Comparison of ENCODE assay signal across 15 cellular contexts in the genomic region with DNA sequence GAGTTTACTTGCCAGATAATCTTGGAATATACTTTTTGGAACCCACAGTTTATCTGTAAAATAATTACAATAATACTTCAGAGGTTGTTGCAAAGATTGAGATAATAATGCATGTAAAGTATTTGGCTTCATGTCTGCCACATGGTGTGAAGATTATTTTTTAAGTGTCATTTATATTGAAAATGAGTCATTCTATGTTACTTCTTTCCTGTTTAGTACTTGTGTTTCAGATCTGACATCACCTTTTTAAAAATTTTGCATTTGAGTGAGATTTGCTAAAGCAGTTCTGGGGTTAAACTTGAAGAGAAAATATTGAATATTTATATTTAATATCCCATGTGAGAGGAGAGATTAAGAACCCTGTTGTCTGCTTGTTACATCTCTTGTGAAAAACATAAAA. TPM values are rescaled to one million over a fixed set of nuclear protein-coding genes. Genes with fewer than 3 reads are reported as not detected.
A peak's percentile ranks its signal among the peaks of the same experiment; 100 is the strongest.
DNase-seq lines count a peak whose midpoint lies in the region; ATAC-seq and TF ChIP-seq lines count a peak whose summit lies in the region.
"Had no signal": no experiment of that assay in that cellular context is flagged by ENCODE, and none has a peak within 500 bp of the region (broad histone marks: within the 10 kb centered on the region; RNA-seq: fewer than 3 reads in every experiment).

No MANE protein-coding gene starts in this region.

- no peaks in the 10 kb centered on the region for H3K27me3 ChIP-seq in SK-N-SH (ENCODE audit: insufficient read depth)
- H3K27me3 ChIP-seq in OCI-LY3 (ENCODE audit: low read depth, low read length), result no peaks in the 10 kb centered on the region
- H3K27me3 ChIP-seq in endodermal cell (ENCODE audit: control insufficient read depth, insufficient read depth, low read length, poor library complexity, severe bottlenecking), result no peaks in the 10 kb centered on the region

- H3K27ac ChIP-seq in SK-N-SH (ENCODE audit: low read depth in 2 of 2, low read length in 1 of 2), result peak overlapping the region; percentile 76 to 96; a peak in 3 of 4 replicates
- H3K27ac ChIP-seq in OCI-LY3 (ENCODE audit: low read length), result no peak overlapping the region
- no peak overlapping the region for H3K27ac ChIP-seq in endodermal cell (ENCODE audit: low read depth, low read length)
- H3K27ac ChIP-seq: 22Rv1, parathyroid adenoma had no signal

- DNase-seq in SK-N-SH, result no peak
- DNase-seq in endodermal cell, result no peak
- no peak for DNase-seq in stimulated activated naive CD8-positive, alpha-beta T cell treated with anti-CD3 and anti-CD28 coated beads, Interleukin-15, amount 100 ng/mL, for 72 hours
- no peak for DNase-seq in NCI-H2196 treated with DMSO at 0.1 percent for 48 hours (lab: John Stamatoyannopoulos, UW; ENCODE audit: unreplicated experiment)
- no peak for DNase-seq in erythroblast (lab: John Stamatoyannopoulos, UW)
- DNase-seq: activated CD8-positive, alpha-beta memory T cell treated with anti-CD3 and anti-CD28 coated beads, Interleukin-2, amount 50 U/mL, for 48 hours; effector CD4-positive, alpha-beta T cell; GF-D8; KG1; NCI-H510A treated with DMSO at 0.1 percent for 48 hours had no signal

- H3K36me3 Mint-ChIP-seq in endodermal cell (ENCODE audit: low read depth), result peaks cover 10% of the 10 kb centered on the region

- no peak overlapping the region for H3K4me3 Mint-ChIP-seq in endodermal cell
- H3K4me3 Mint-ChIP-seq in stimulated activated naive CD8-positive, alpha-beta T cell treated with anti-CD3 and anti-CD28 coated beads, Interleukin-15, amount 100 ng/mL, for 72 hours, result peak overlapping the region; percentile 35 to 81

- TF ChIP-seq RAD21 in SK-N-SH (IDR thresholded peaks at IDR 0.05; ENCODE audit: low read length), result no peak

- H3K79me2 ChIP-seq in SK-N-SH (ENCODE audit: insufficient read depth) (peaks cover 96% of the 10 kb centered on the region), OCI-LY3 (ENCODE audit: low read length) (peaks cover 82% of the 10 kb centered on the region)

- TF ChIP-seq POLR2A in erythroblast (IDR thresholded peaks at IDR 0.05; ENCODE audit: low read length), result no peak

- H3K4me2 ChIP-seq in SK-N-SH (peak overlapping the region; percentile 81), OCI-LY3 (ENCODE audit: low read length) (peak overlapping the region; percentile 18)

- H3K4me1 Mint-ChIP-seq in endodermal cell, result peaks cover 35% of the 10 kb centered on the region
- H3K4me1 Mint-ChIP-seq in stimulated activated naive CD8-positive, alpha-beta T cell treated with anti-CD3 and anti-CD28 coated beads, Interleukin-15, amount 100 ng/mL, for 72 hours, result peaks cover 84% of the 10 kb centered on the region

- no peaks in the 10 kb centered on the region for H3K27me3 Mint-ChIP-seq in endodermal cell (ENCODE audit: insufficient read depth)
- H3K27me3 Mint-ChIP-seq in stimulated activated naive CD8-positive, alpha-beta T cell treated with anti-CD3 and anti-CD28 coated beads, Interleukin-15, amount 100 ng/mL, for 72 hours, result no peaks in the 10 kb centered on the region

- 0 out of 4 replicates have a peak overlapping the region, but pooled peaks of 1 of the 2 experiments have one; percentile 31 for H3K4me3 ChIP-seq in SK-N-SH (ENCODE audit: low read depth in 2 of 2, low read length in 1 of 2)
- no peak overlapping the region for H3K4me3 ChIP-seq in OCI-LY3 (ENCODE audit: low read length)
- no peak overlapping the region for H3K4me3 ChIP-seq in endodermal cell (ENCODE audit: low read length)

- CTCF ChIA-PET in SK-N-SH (lab: Yijun Ruan, JAX), result no interaction called here

- H3K36me3 ChIP-seq in SK-N-SH (replicated peaks in 1 of 2; ENCODE audit: control insufficient read depth in 1 of 2, insufficient read depth in 2 of 2, low read length in 1 of 2), result peaks cover 0 to 4% of the 10 kb centered on the region in 2 experiments
- H3K36me3 ChIP-seq in OCI-LY3 (replicated peaks; ENCODE audit: low read depth, low read length), result no peaks in the 10 kb centered on the region
- no peaks in the 10 kb centered on the region for H3K36me3 ChIP-seq in endodermal cell (ENCODE audit: control insufficient read depth, insufficient read depth, low read length)

- TF ChIP-seq CTCF in SK-N-SH (IDR thresholded peaks at IDR 0.05), result no peak
- TF ChIP-seq CTCF in OCI-LY3 (IDR thresholded peaks at IDR 0.05; ENCODE audit: low read depth, low read length), result no peak
- TF ChIP-seq CTCF in endodermal cell (conservative IDR thresholded peaks at IDR 0.05), result no peak

- no peak overlapping the region for H2AFZ ChIP-seq in SK-N-SH (ENCODE audit: low read depth)
- H2AFZ ChIP-seq in OCI-LY3 (ENCODE audit: low read depth, low read length), result no peak overlapping the region
- H2AFZ ChIP-seq: parathyroid adenoma had no signal

- H3K27ac Mint-ChIP-seq in endodermal cell, result peak overlapping the region; percentile 40
- peak overlapping the region; percentile 99 to 100 for H3K27ac Mint-ChIP-seq in stimulated activated naive CD8-positive, alpha-beta T cell treated with anti-CD3 and anti-CD28 coated beads, Interleukin-15, amount 100 ng/mL, for 72 hours

- H3F3A ChIP-seq in SK-N-SH (replicated peaks; ENCODE audit: insufficient read depth), result peaks cover 54% of the 10 kb centered on the region

- H4K20me1 ChIP-seq in SK-N-SH (ENCODE audit: insufficient read depth) (peaks cover 36% of the 10 kb centered on the region), OCI-LY3 (ENCODE audit: insufficient read depth, low read length) (peaks cover 64% of the 10 kb centered on the region)

- ATAC-seq in SK-N-SH treated with all-trans-retinoic acid at 6 μM for 48 hours (no peak), HG03095 (IDR thresholded peaks at IDR 0.05; ENCODE audit: unreplicated experiment) (no peak)
- peak; percentile 41 for ATAC-seq in stimulated activated naive CD8-positive, alpha-beta T cell treated with anti-CD3 and anti-CD28 coated beads, Interleukin-15, amount 100 ng/mL, for 72 hours

- H3K9me3 ChIP-seq in SK-N-SH (no peaks in the 10 kb centered on the region), OCI-LY3 (ENCODE audit: insufficient read depth, low read length) (no peaks in the 10 kb centered on the region), endodermal cell (ENCODE audit: control insufficient read depth, low read length) (no peaks in the 10 kb centered on the region)

- H3K9me2 ChIP-seq in SK-N-SH, result no peaks in the 10 kb centered on the region

- H3K4me1 ChIP-seq in SK-N-SH (ENCODE audit: control insufficient read depth in 1 of 2, insufficient read depth in 2 of 2, low read depth in 1 of 2, low read length in 1 of 2) (peaks cover 0 to 53% of the 10 kb centered on the region in 2 experiments; a peak in 3 of 4 replicates), OCI-LY3 (ENCODE audit: low read length) (peaks cover 34% of the 10 kb centered on the region), endodermal cell (ENCODE audit: control insufficient read depth, insufficient read depth, low read length) (peaks cover 5% of the 10 kb centered on the region)

- no peak for TF ChIP-seq EP300 in SK-N-SH (IDR thresholded peaks at IDR 0.05; ENCODE audit: borderline replicate concordance in 1 of 2, low read depth in 1 of 2, low read length in 1 of 2)

- POLR2A ChIA-PET in SK-N-SH (lab: Yijun Ruan, JAX), result no interaction called here

- peaks cover 14% of the 10 kb centered on the region for H3K9me3 Mint-ChIP-seq in endodermal cell
- H3K9me3 Mint-ChIP-seq in stimulated activated naive CD8-positive, alpha-beta T cell treated with anti-CD3 and anti-CD28 coated beads, Interleukin-15, amount 100 ng/mL, for 72 hours, result peaks cover 5 to 9% of the 10 kb centered on the region in 2 donors

- H3K9ac ChIP-seq in SK-N-SH (peak overlapping the region; percentile 54), OCI-LY3 (ENCODE audit: low read length) (no peak overlapping the region), endodermal cell (ENCODE audit: extremely low read depth, low read length, poor library complexity, severe bottlenecking) (no peak overlapping the region)
- H3K9ac ChIP-seq: parathyroid adenoma had no signal

TF ChIP-seq in SK-N-SH, 30 proteins besides CTCF, POLR2A, EP300 and RAD21:
- TF ChIP-seq YY1 (IDR thresholded peaks at IDR 0.05; ENCODE audit: low read depth), result no peak
- TF ChIP-seq FOSL2 (IDR thresholded peaks at IDR 0.05; ENCODE audit: borderline replicate concordance, low read depth), result peak; percentile 29; the same call in 1 of the 2 replicates
TF ChIP-seq in SK-N-SH: peak in this region for 1.

TF ChIP-seq in SK-N-SH treated with all-trans-retinoic acid at 6 μM for 48 hours, 23 proteins besides CTCF, POLR2A, EP300 and RAD21 (continues in another document):
- TF ChIP-seq TCF4 (CRISPR knock-in tag; IDR thresholded peaks at IDR 0.05; ENCODE audit: borderline replicate concordance) (no peak), GLIS3 (CRISPR knock-in tag; IDR thresholded peaks at IDR 0.05) (no peak), ZNF8 (CRISPR knock-in tag; IDR thresholded peaks at IDR 0.05) (no peak), ZC3H10 (CRISPR knock-in tag; IDR thresholded peaks at IDR 0.05) (no peak), ISL1 (CRISPR knock-in tag; IDR thresholded peaks at IDR 0.05) (no peak), ZFP3 (CRISPR knock-in tag; IDR thresholded peaks at IDR 0.05) (no peak), BACH2 (CRISPR knock-in tag; IDR thresholded peaks at IDR 0.05; ENCODE audit: borderline replicate concordance) (no peak)

RNA-seq across cellular contexts. Expression of gene IQGAP1, which starts 31.2 kb away (rescaled TPM):
- 51.8 and 56.5 TPM in 2 replicates for polyA plus RNA-seq in SK-N-SH (2012; rRNA removed)
- polyA plus RNA-seq in SK-N-SH (2012; cell fraction: cytosol; rRNA removed), result 36.4 and 55.5 TPM in 2 replicates
- 113 and 182 TPM in 2 replicates for polyA plus RNA-seq in SK-N-SH (2012; cell fraction: nucleus; rRNA removed)
- total RNA-seq in endodermal cell, result 100 to 1,000 TPM in 1 of 2 donors, 10 to 100 TPM in 1; 94.4 to 124 TPM
- 48.6 TPM for polyA plus RNA-seq in endodermal cell (2013, experiment 1 of 2)
- 59.3 TPM for polyA plus RNA-seq in endodermal cell (2013, experiment 2 of 2)

Comparison
In these comparisons a context has a peak if more than half of its experiments do, and no peak if none do; other contexts are left out.
1. H3K27ac ChIP-seq: peak in SK-N-SH (2 of 2); none in OCI-LY3 (single experiment) and endodermal cell (single experiment).